ENCODE assay signal across 8 cellular contexts in the genomic region with DNA sequence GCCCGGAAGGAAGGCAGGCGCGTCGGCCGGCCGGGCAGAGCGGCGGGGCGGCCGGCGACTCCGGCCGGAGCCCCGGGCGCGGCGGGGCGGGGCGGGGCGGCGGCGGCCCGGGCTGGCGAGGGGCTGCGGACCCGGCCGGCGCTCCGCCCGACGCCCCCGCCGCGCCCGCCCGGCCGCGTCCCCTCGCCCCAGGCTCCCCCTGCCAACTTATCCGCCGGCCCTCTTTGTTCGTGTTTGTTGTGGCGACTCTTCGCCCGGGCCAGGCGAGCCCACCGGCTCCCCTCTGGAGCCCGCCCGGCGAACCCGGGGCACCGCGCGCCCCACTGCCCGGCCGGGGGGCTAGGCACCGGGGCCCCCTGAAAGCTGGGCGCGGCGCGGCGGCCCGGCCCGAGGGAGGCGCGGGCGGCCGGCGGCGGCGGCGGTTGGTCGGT. TPM values are rescaled to one million over a fixed set of nuclear protein-coding genes. Genes with fewer than 3 reads are reported as not detected.
DNase-seq lines count a peak whose midpoint lies in the region; ATAC-seq lines count a peak whose summit lies in the region.

No MANE protein-coding gene starts in this region.

- DNase-seq in activated gamma-delta T cell treated with Interleukin-2 at 50 U/mL for 16 hours (peak; percentile 20), activated gamma-delta T cell (lab: John Stamatoyannopoulos, UW) (no peak), NCI-H2196 (lab: John Stamatoyannopoulos, UW; ENCODE audit: unreplicated experiment) (no peak), GM19238 (ENCODE audit: insufficient read length, low spot score) (no peak)

- H3K27me3 ChIP-seq in iPS-20b (ENCODE audit: insufficient read depth, low read length) (peaks cover 24% of the 10 kb centered on the region), stomach smooth muscle (ENCODE audit: control insufficient read depth in 1 of 2, insufficient read depth in 2 of 2, low read length in 2 of 2) (no peaks in the 10 kb centered on the region)

- WGBS in adipose tissue, 3 donors = 0% methylated on average over 38 to 69 of the region's 73 CpGs

- no peaks in the 10 kb centered on the region for H3K9me3 ChIP-seq in iPS-20b (ENCODE audit: insufficient read depth, low read depth, low read length)
- no peaks in the 10 kb centered on the region for H3K9me3 ChIP-seq in stomach smooth muscle (ENCODE audit: control insufficient read depth in 2 of 2, low read length in 2 of 2)

- H3K36me3 ChIP-seq in iPS-20b (ENCODE audit: insufficient read depth, low read depth, low read length) (no peaks in the 10 kb centered on the region), stomach smooth muscle (ENCODE audit: control insufficient read depth in 2 of 2, insufficient read depth in 2 of 2, low read length in 2 of 2) (no peaks in the 10 kb centered on the region)

- H3K9ac ChIP-seq in iPS-20b (ENCODE audit: low read depth, low read length) (no peak overlapping the region), stomach smooth muscle (ENCODE audit: low read length in 2 of 2) (peak overlapping the region; percentile 81 to 83)

- peak; percentile 8 for ATAC-seq in HG03159 (IDR thresholded peaks at IDR 0.05; ENCODE audit: unreplicated experiment)

- H3K4me1 ChIP-seq in iPS-20b (ENCODE audit: insufficient read depth, low read length) = no peaks in the 10 kb centered on the region
- no peaks in the 10 kb centered on the region for H3K4me1 ChIP-seq in stomach smooth muscle (ENCODE audit: control insufficient read depth, insufficient read depth, low read length)

- H3K4me3 ChIP-seq in iPS-20b (ENCODE audit: low read length) (peak overlapping the region; percentile 86; the same call in 1 of the 2 replicates), stomach smooth muscle (ENCODE audit: low read length in 2 of 2) (peak overlapping the region; percentile 42 to 91)

- H3K27ac ChIP-seq in adipose tissue (ENCODE audit: low read depth, low read length) (peak overlapping the region; percentile 96), iPS-20b (ENCODE audit: low read length) (no peak overlapping the region), stomach smooth muscle (ENCODE audit: low read length) (peak overlapping the region; percentile 98)

RNA-seq across cellular contexts. Expression of a gene that starts 0.5 kb away (rescaled TPM):
- polyA plus RNA-seq in adipose tissue = 1 to 10 TPM; 2.9 to 6.3 (median 6.0) TPM
